In the genomic region with DNA sequence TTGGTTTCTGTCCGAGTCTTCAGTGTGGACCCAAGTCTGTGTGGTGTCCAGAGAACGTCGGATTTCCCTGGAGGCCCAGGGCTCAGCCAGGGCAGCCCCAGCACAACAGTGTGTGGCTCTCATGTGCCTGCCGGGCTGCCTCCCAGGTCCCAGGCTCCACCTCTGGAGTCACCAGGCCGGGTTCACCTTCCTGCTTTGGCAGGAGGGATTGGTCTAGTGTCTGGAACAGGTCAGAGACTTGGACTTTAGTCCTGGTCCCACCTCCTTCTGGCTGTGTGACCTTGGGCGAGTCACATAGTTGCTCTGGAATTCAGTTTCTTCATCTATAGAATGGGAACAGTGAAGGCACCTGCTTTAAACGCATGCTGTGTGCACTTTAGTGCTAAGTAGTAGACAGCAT, we compare ENCODE assay signal across 15 cellular contexts. TPM values are rescaled to one million over a fixed set of nuclear protein-coding genes. Genes with fewer than 3 reads are reported as not detected.
DNase-seq lines count a peak whose midpoint lies in the region; ATAC-seq and TF ChIP-seq lines count a peak whose summit lies in the region.
"Had no signal": no experiment of that assay in that cellular context is flagged by ENCODE, and none has a peak within 500 bp of the region (broad histone marks: within the 10 kb centered on the region; RNA-seq: fewer than 3 reads in every experiment).

No MANE protein-coding gene starts in this region.

- peaks cover 5% of the 10 kb centered on the region for H3K36me3 Mint-ChIP-seq in nephron progenitor cell (ENCODE audit: low read depth)

- no peak overlapping the region for H3K4me3 ChIP-seq in BLaER1
- peak overlapping the region; percentile 23 to 30 for H3K4me3 ChIP-seq in duodenal mucosa (ENCODE audit: low read depth in 1 of 2, low read length in 2 of 2)
- no peak overlapping the region for H3K4me3 ChIP-seq in liver (ENCODE audit: low read depth in 1 of 3, low read length in 3 of 3)
- H3K4me3 ChIP-seq in mucosa of rectum (ENCODE audit: low read length in 2 of 2): no peak overlapping the region
- H3K4me3 ChIP-seq: HAP-1 had no signal

- H3K27ac ChIP-seq in BLaER1: no peak overlapping the region
- H3K27ac ChIP-seq in duodenal mucosa (ENCODE audit: low read depth, low read length): no peak overlapping the region
- no peak overlapping the region for H3K27ac ChIP-seq in liver (ENCODE audit: low read depth in 1 of 2, low read length in 2 of 2)
- peak overlapping the region; percentile 7 to 38 for H3K27ac ChIP-seq in mucosa of rectum (ENCODE audit: low read depth in 2 of 2, low read length in 2 of 2)
- H3K27ac ChIP-seq: 22Rv1 had no signal

- H3K4me1 ChIP-seq in BLaER1: peaks cover 30% of the 10 kb centered on the region
- H3K4me1 ChIP-seq in duodenal mucosa (ENCODE audit: control insufficient read depth in 1 of 2, insufficient read depth in 2 of 2, low read length in 2 of 2): peaks cover 30 to 42% of the 10 kb centered on the region in 2 donors
- H3K4me1 ChIP-seq in liver (ENCODE audit: control insufficient read depth in 4 of 4, insufficient read depth in 4 of 4, low read length in 3 of 4): peaks cover 15 to 70% (median 60%) of the 10 kb centered on the region in 4 donors
- H3K4me1 ChIP-seq in mucosa of rectum (ENCODE audit: control insufficient read depth in 2 of 2, insufficient read depth in 2 of 2, low read length in 2 of 2): peaks cover 29 to 44% of the 10 kb centered on the region in 2 donors

- TF ChIP-seq CTCF in liver (IDR thresholded peaks at IDR 0.05; ENCODE audit: low read depth, low read length, missing input control) (no peak), nephron progenitor cell (IDR thresholded peaks at IDR 0.05) (no peak)

- H3K4me1 Mint-ChIP-seq in nephron progenitor cell: peaks cover 27% of the 10 kb centered on the region

- no peaks in the 10 kb centered on the region for H3K27me3 Mint-ChIP-seq in nephron progenitor cell (ENCODE audit: low read depth, poor library complexity)

- H3K9me3 Mint-ChIP-seq in nephron progenitor cell: no peaks in the 10 kb centered on the region
- H3K9me3 Mint-ChIP-seq: HFFc6 had no signal

- no peak for ATAC-seq in HG03457 (IDR thresholded peaks at IDR 0.05; ENCODE audit: unreplicated experiment)

- H3K4me2 ChIP-seq in BLaER1: no peak overlapping the region

- H3K4me3 Mint-ChIP-seq in nephron progenitor cell: no peak overlapping the region
- H3K4me3 Mint-ChIP-seq: HFFc6 had no signal

- H3K9me3 ChIP-seq in BLaER1 (no peaks in the 10 kb centered on the region), duodenal mucosa (ENCODE audit: control insufficient read depth in 1 of 2, low read length in 2 of 2) (no peaks in the 10 kb centered on the region), liver (ENCODE audit: control insufficient read depth in 4 of 4, low read length in 3 of 4) (no peaks in the 10 kb centered on the region), mucosa of rectum (ENCODE audit: control insufficient read depth in 2 of 2, low read length in 2 of 2) (no peaks in the 10 kb centered on the region)
- H3K9me3 ChIP-seq: Caco-2, HAP-1 had no signal

- H3K9ac ChIP-seq in BLaER1 (0 out of 2 replicates have a peak overlapping the region, but pooled peaks have one; percentile 88), duodenal mucosa (ENCODE audit: low read depth in 1 of 2, low read length in 2 of 2) (peak overlapping the region; percentile 18 to 72), liver (ENCODE audit: low read depth in 1 of 2, low read length in 2 of 2) (no peak overlapping the region), mucosa of rectum (ENCODE audit: low read depth in 1 of 2, low read length in 2 of 2) (no peak overlapping the region)

- WGBS in liver: 49% methylated on average over 7 of the region's 7 CpGs

- no peak overlapping the region for H3K27ac Mint-ChIP-seq in nephron progenitor cell
- H3K27ac Mint-ChIP-seq: HFFc6 had no signal

- H3K36me3 ChIP-seq in BLaER1 (peaks cover 58% of the 10 kb centered on the region), duodenal mucosa (ENCODE audit: control insufficient read depth in 1 of 2, insufficient read depth in 2 of 2, low read length in 2 of 2) (peaks cover 27 to 46% of the 10 kb centered on the region in 2 donors), liver (ENCODE audit: control insufficient read depth in 4 of 4, insufficient read depth in 3 of 4, low read depth in 1 of 4, low read length in 3 of 4) (peaks cover 6 to 21% (median 7%) of the 10 kb centered on the region in 4 donors), mucosa of rectum (ENCODE audit: control insufficient read depth in 2 of 2, insufficient read depth in 2 of 2, low read length in 2 of 2) (peaks cover 27 to 35% of the 10 kb centered on the region in 2 donors)

- DNase-seq in nephron progenitor cell (no peak), DMS114 treated with DMSO at 0.1 percent for 48 hours (lab: John Stamatoyannopoulos, UW; ENCODE audit: unreplicated experiment) (no peak), NCI-H524 (lab: John Stamatoyannopoulos, UW) (no peak)
- DNase-seq: Caco-2; CD8-positive, alpha-beta memory T cell; DMS53; GF-D8; HFFc6 had no signal

- TF ChIP-seq RAD21 in liver (IDR thresholded peaks at IDR 0.05): peak in 1 of 2 donors; percentile 13

- H4K20me1 ChIP-seq in BLaER1: peaks cover 29% of the 10 kb centered on the region

- H3K27me3 ChIP-seq in BLaER1 (no peaks in the 10 kb centered on the region), duodenal mucosa (ENCODE audit: control insufficient read depth in 1 of 2, insufficient read depth in 2 of 2, low read length in 2 of 2) (no peaks in the 10 kb centered on the region), liver (ENCODE audit: control insufficient read depth in 4 of 4, insufficient read depth in 4 of 4, low read length in 3 of 4) (no peaks in the 10 kb centered on the region), mucosa of rectum (ENCODE audit: control insufficient read depth in 2 of 2, insufficient read depth in 2 of 2, low read length in 2 of 2) (no peaks in the 10 kb centered on the region)

TF ChIP-seq in liver, 16 proteins besides CTCF, POLR2A, EP300 and RAD21:
- TF ChIP-seq HNF4A (conservative IDR thresholded peaks at IDR 0.05): peak; percentile 82 to 86
- TF ChIP-seq FOXA1 (IDR thresholded peaks at IDR 0.05): no peak
- TF ChIP-seq TAF1 (conservative IDR thresholded peaks at IDR 0.05): no peak
- TF ChIP-seq SP1 (IDR thresholded peaks at IDR 0.05): peak; percentile 33
- TF ChIP-seq ZBTB33 (IDR thresholded peaks at IDR 0.05): no peak
- no peak for TF ChIP-seq NR2F2 (IDR thresholded peaks at IDR 0.05)
- peak; percentile 52 for TF ChIP-seq HNF4G (IDR thresholded peaks at IDR 0.05)
- TF ChIP-seq REST (IDR thresholded peaks at IDR 0.05): no peak
- no peak for TF ChIP-seq FOXA2 (IDR thresholded peaks at IDR 0.05)
- no peak for TF ChIP-seq EGR1 (IDR thresholded peaks at IDR 0.05; ENCODE audit: low read depth in 2 of 2)
- TF ChIP-seq RXRA (IDR thresholded peaks at IDR 0.05): peak; percentile 57 to 75

RNA-seq across cellular contexts. Expression of gene DOLPP1, which starts 3.2 kb away (rescaled TPM):
- total RNA-seq in liver: 10 to 100 TPM; 15.3 to 15.6 TPM
- 10 to 100 TPM; 14.6 to 14.8 TPM for polyA plus RNA-seq in liver

RNA-seq across cellular contexts. Expression of gene CRAT, which starts 26.5 kb away (rescaled TPM):
- 100 to 1,000 TPM in 1 of 2 donors, 10 to 100 TPM in 1; 33.8 to 121 TPM for total RNA-seq in liver
- 100 to 1,000 TPM in 1 of 2 donors, 10 to 100 TPM in 1; 69.8 to 108 TPM for polyA plus RNA-seq in liver

RNA-seq across cellular contexts. Expression of gene PTPA, which starts 27.1 kb away (rescaled TPM):
- 10 to 100 TPM; 27.6 to 42.6 TPM for total RNA-seq in liver
- 10 to 100 TPM; 34.1 to 66.0 TPM for polyA plus RNA-seq in liver

RNA-seq across cellular contexts. Expression of gene MIGA2, which starts 47.7 kb away (rescaled TPM):
- 10 to 100 TPM; 22.8 to 42.6 TPM for total RNA-seq in liver
- polyA plus RNA-seq in liver: 10 to 100 TPM in 1 of 2 donors, 1 to 10 TPM in 1; 8.0 to 11.1 TPM

RNA-seq across cellular contexts. Expression of gene SH3GLB2, which starts 56.0 kb away (rescaled TPM):
- 10 to 100 TPM; 22.6 to 26.9 TPM for total RNA-seq in liver
- polyA plus RNA-seq in liver: 10 to 100 TPM in 1 of 2 donors, 1 to 10 TPM in 1; 5.0 to 14.0 TPM

Comparison
In these comparisons a context has a peak if more than half of its experiments do, and no peak if none do; other contexts are left out.
1. H3K27ac ChIP-seq: peak in mucosa of rectum (2 of 2); none in BLaER1 (single experiment), duodenal mucosa (single experiment) and liver (0 of 2).
2. H3K4me3 ChIP-seq: peak in duodenal mucosa (2 of 2); none in BLaER1 (single experiment), liver (0 of 3) and mucosa of rectum (0 of 2).
3. H3K9ac ChIP-seq: peak in BLaER1 (single experiment) and duodenal mucosa (2 of 2); none in liver (0 of 2) and mucosa of rectum (0 of 2).